ENCODE assay signal across 8 cellular contexts in genomic region chr10:119516381-119517234, GRCh38. TPM values are rescaled to one million over a fixed set of nuclear protein-coding genes. Genes with fewer than 3 reads are reported as not detected.
DNase-seq lines count a peak whose midpoint lies in the region; ATAC-seq, FAIRE-seq and TF ChIP-seq lines count a peak whose summit lies in the region.

No MANE protein-coding gene starts in this region.

- TF ChIP-seq CTCF in CD4-positive, alpha-beta T cell (IDR thresholded peaks at IDR 0.05) = no peak
- no peak for TF ChIP-seq CTCF in endothelial cell of umbilical vein (IDR thresholded peaks at IDR 0.05; ENCODE audit: extremely low read depth in 1 of 2, insufficient read depth in 1 of 2, low read depth in 1 of 2, low read length in 2 of 2)

- no peaks in the 10 kb centered on the region for H3K27me3 Mint-ChIP-seq in CD4-positive, alpha-beta T cell

- peaks cover 75% of the 10 kb centered on the region for H3K36me3 Mint-ChIP-seq in CD4-positive, alpha-beta T cell (ENCODE audit: low read depth)

- BruUV-seq in endothelial cell of umbilical vein (replicated peaks; lab: Mats Ljungman, UMichigan) = no TSS peak

- peak overlapping the region; percentile 91 for H3K27ac ChIP-seq in CD4-positive, alpha-beta T cell (ENCODE audit: low read depth, low read length)
- no peak overlapping the region for H3K27ac ChIP-seq in endothelial cell of umbilical vein (ENCODE audit: insufficient read depth, low read depth, low read length)

- H3K9me1 ChIP-seq in endothelial cell of umbilical vein (replicated peaks; ENCODE audit: control insufficient read depth, extremely low read depth, insufficient read depth, low read length) = no peaks in the 10 kb centered on the region

- no peaks in the 10 kb centered on the region for H3K79me2 ChIP-seq in endothelial cell of umbilical vein (ENCODE audit: control insufficient read depth, insufficient read depth, low read length)

- CTCF ChIA-PET in CD4-positive, alpha-beta T cell (lab: Charles Lee) = interaction anchor here (0.9 to 2.5 kb wide), 4 partner anchors 17 to 310 kb away, joined by 3 to 12 read pairs (median 6); partner anchors contain the start of genes GRK5 and RGS10
- CTCF ChIA-PET in endothelial cell of umbilical vein (lab: Charles Lee) = interaction anchor here (1.6 to 2.9 kb wide), 5 partner anchors 10 to 71 kb away, joined by 4 to 7 read pairs (median 6); partner anchors contain the start of gene RGS10

- POLR2A ChIA-PET in CD4-positive, alpha-beta T cell (lab: Charles Lee) = interaction anchor here (1.0 to 6.6 kb wide), 15 partner anchors 9 to 364 kb away, joined by 3 to 138 read pairs (median 5); partner anchors contain the start of genes RGS10 and SFXN4
- POLR2A ChIA-PET in endothelial cell of umbilical vein (lab: Charles Lee) = no interaction called here

- intact Hi-C loops in CD4-positive, alpha-beta T cell (cut with DNase I, micrococcal nuclease) = loop anchor here (1.0 to 5.0 kb wide), 6 partner anchors 14 to 81 kb away; partner anchors contain the start of genes RGS10 (in 1 of the 2) and TIAL1 (in 1 of the 2)
- intact Hi-C loops in endothelial cell of umbilical vein (cut with micrococcal nuclease) = no loop called here

- no peaks in the 10 kb centered on the region for H3K27me3 ChIP-seq in CD4-positive, alpha-beta T cell (ENCODE audit: control insufficient read depth, insufficient read depth, low read length)
- no peaks in the 10 kb centered on the region for H3K27me3 ChIP-seq in endothelial cell of umbilical vein (ENCODE audit: control insufficient read depth in 2 of 2, insufficient read depth in 2 of 2, low read length in 2 of 2)

- H3K4me2 ChIP-seq in endothelial cell of umbilical vein (ENCODE audit: insufficient read depth, low read length) = no peak overlapping the region

- dilution Hi-C loops in endothelial cell of umbilical vein (cut with MboI; ENCODE audit: extremely low pct_ligation_motif_present, low sequenced_read_pairs) = no loop called here

- peak overlapping the region; percentile 98 for H3K27ac Mint-ChIP-seq in CD4-positive, alpha-beta T cell

- H3K4me3 ChIP-seq in endothelial cell of umbilical vein (replicated peaks in 1 of 3; ENCODE audit: insufficient read depth in 1 of 3, low read depth in 1 of 3, low read length in 3 of 3) = no peak overlapping the region

- peak overlapping the region; percentile 41 for H2AFZ ChIP-seq in endothelial cell of umbilical vein (ENCODE audit: low read depth, low read length)

- H4K20me1 ChIP-seq in endothelial cell of umbilical vein (replicated peaks; ENCODE audit: control insufficient read depth, extremely low read depth, insufficient read depth, low read length) = no peaks in the 10 kb centered on the region

- peak; percentile 37 to 76 (median 62) for DNase-seq in CD4-positive, alpha-beta T cell
- DNase-seq in endothelial cell of umbilical vein (ENCODE audit: low read depth, low spot score) = no peak
- peak; percentile 67 to 77 for DNase-seq in stimulated activated CD4-positive, alpha-beta T cell treated with anti-CD3 and anti-CD28 coated beads, Interleukin-2, amount 100 ng/mL, for 24 hours
- no peak for DNase-seq in kidney glomerular epithelial cell (lab: John Stamatoyannopoulos, UW)
- DNase-seq in DMS153 treated with DMSO at 0.1 percent for 48 hours (lab: John Stamatoyannopoulos, UW; ENCODE audit: unreplicated experiment) = no peak

- FAIRE-seq in endothelial cell of umbilical vein (lab: Jason Lieb, UNC) = no peak

- peaks cover 75% of the 10 kb centered on the region for H3K4me1 Mint-ChIP-seq in CD4-positive, alpha-beta T cell (ENCODE audit: low read depth)

- H3K36me3 ChIP-seq in endothelial cell of umbilical vein (ENCODE audit: control insufficient read depth in 2 of 2, extremely low read depth in 1 of 2, insufficient read depth in 2 of 2, low read length in 2 of 2) = no peaks in the 10 kb centered on the region

- no peaks in the 10 kb centered on the region for H3K9me3 ChIP-seq in CD4-positive, alpha-beta T cell (ENCODE audit: control insufficient read depth, low read length)
- no peaks in the 10 kb centered on the region for H3K9me3 ChIP-seq in endothelial cell of umbilical vein (replicated peaks; ENCODE audit: control insufficient read depth, insufficient read depth, low read length)

- TF ChIP-seq POLR2A in endothelial cell of umbilical vein (IDR thresholded peaks at IDR 0.05; ENCODE audit: low read depth, low read length) = no peak

- ATAC-seq in CD4-positive, alpha-beta T cell (ENCODE audit: poor library complexity) = peak; percentile 86
- peak; percentile 68 for ATAC-seq in GM21360 (IDR thresholded peaks at IDR 0.05; ENCODE audit: unreplicated experiment)
- peak; percentile 73 for ATAC-seq in HG03571 (IDR thresholded peaks at IDR 0.05; ENCODE audit: unreplicated experiment)
- peak; percentile 75 to 78 for ATAC-seq in activated CD4-positive, CD25-positive, alpha-beta regulatory T cell treated with anti-CD3 and anti-CD28 coated beads, Interleukin-2, amount 50 U/mL, for 24 hours

- H3K9ac ChIP-seq in endothelial cell of umbilical vein (replicated peaks; ENCODE audit: extremely low read depth, insufficient read depth, low read length) = no peak overlapping the region

- H3K9me3 Mint-ChIP-seq in CD4-positive, alpha-beta T cell = no peaks in the 10 kb centered on the region

- peak overlapping the region; percentile 86 for H3K4me3 Mint-ChIP-seq in CD4-positive, alpha-beta T cell

- H3K4me1 ChIP-seq in endothelial cell of umbilical vein (ENCODE audit: control insufficient read depth, extremely low read depth, insufficient read depth, low read length) = peaks cover 28% of the 10 kb centered on the region

TF ChIP-seq in endothelial cell of umbilical vein, 7 proteins besides CTCF, POLR2A, EP300 and RAD21:
- TF ChIP-seq EZH2 (IDR thresholded peaks at IDR 0.05; ENCODE audit: borderline replicate concordance, low read depth, low read length, severe bottlenecking) = no peak

RNA-seq across cellular contexts. Expression of gene RGS10, which starts 25.9 kb away (rescaled TPM):
- 100 to 1,000 TPM; 132 to 134 TPM for total RNA-seq in CD4-positive, alpha-beta T cell
- total RNA-seq in endothelial cell of umbilical vein = 21.8 and 22.4 TPM in 2 replicates
- polyA plus RNA-seq in endothelial cell of umbilical vein = 5.4 and 7.8 TPM in 2 replicates
- polyA plus RNA-seq in endothelial cell of umbilical vein (2011; cell fraction: cytosol; rRNA removed) = 19.1 and 23.1 TPM in 2 replicates
- 4.7 and 6.9 TPM in 2 replicates for polyA plus RNA-seq in endothelial cell of umbilical vein (2011; cell fraction: nucleus; rRNA removed)
- polyA plus RNA-seq in endothelial cell of umbilical vein (2012) = 63.3 and 70.5 TPM in 2 replicates
- 4.8 and 7.4 TPM in 2 replicates for polyA minus RNA-seq in endothelial cell of umbilical vein
- polyA minus RNA-seq in endothelial cell of umbilical vein (2011; cell fraction: cytosol; rRNA and poly(A)+ RNA removed) = 3.0 TPM
- 1.0 TPM in 1 of 2 replicates, not detected in the other for polyA minus RNA-seq in endothelial cell of umbilical vein (2011; cell fraction: nucleus; rRNA and poly(A)+ RNA removed)

Comparison
In these comparisons a context has a peak if more than half of its experiments do, and no peak if none do; other contexts are left out.
1. DNase-seq: peak in CD4-positive, alpha-beta T cell (10 of 10) and stimulated activated CD4-positive, alpha-beta T cell treated with anti-CD3 and anti-CD28 coated beads, Interleukin-2, amount 100 ng/mL, for 24 hours (2 of 2); none in endothelial cell of umbilical vein (single experiment), kidney glomerular epithelial cell (single experiment) and DMS153 treated with DMSO at 0.1 percent for 48 hours (single experiment).
2. Peak in every context shown above with its lines, with median percentiles within 50 percentile points of each other: ATAC-seq.